Comparison of ENCODE assay signal across 1 cellular context in genomic region chrX:136183175-136183574, GRCh38.
A peak's percentile ranks its signal among the peaks of the same experiment; 100 is the strongest.
TF ChIP-seq lines count a peak whose summit lies in the region.

No MANE protein-coding gene starts in this region.

TF ChIP-seq in HEK293, 187 proteins besides CTCF, POLR2A, EP300 and RAD21 (continued from another document):
- TF ChIP-seq ZBTB44 (tag by site-specific recombination; IDR thresholded peaks at IDR 0.05) = peak; percentile 47; the same call in 1 of the 2 replicates
- TF ChIP-seq ZNF341 (tag by site-specific recombination; IDR thresholded peaks at IDR 0.05; ENCODE audit: low read depth) = no peak
- no peak for TF ChIP-seq ZFP41 (tag by site-specific recombination; IDR thresholded peaks at IDR 0.05; ENCODE audit: borderline replicate concordance)
- TF ChIP-seq ZNF433 (tag by site-specific recombination; IDR thresholded peaks at IDR 0.05; ENCODE audit: low read depth) = no peak
- TF ChIP-seq ZNF48 (tag by site-specific recombination; IDR thresholded peaks at IDR 0.05) = no peak
- TF ChIP-seq ZNF354C (tag by site-specific recombination; IDR thresholded peaks at IDR 0.05; ENCODE audit: borderline replicate concordance, low read depth) = no peak
- TF ChIP-seq ZNF843 (tag by site-specific recombination; IDR thresholded peaks at IDR 0.05) = no peak
- TF ChIP-seq PRDM10 (tag by site-specific recombination; IDR thresholded peaks at IDR 0.05) = peak; percentile 76
- TF ChIP-seq ZNF112 (tag by site-specific recombination; IDR thresholded peaks at IDR 0.05) = no peak
- no peak for TF ChIP-seq SALL2 (tag by site-specific recombination; IDR thresholded peaks at IDR 0.05; ENCODE audit: borderline replicate concordance)
- TF ChIP-seq TCF7L2 (IDR thresholded peaks at IDR 0.05; ENCODE audit: borderline replicate concordance, low read depth, low read length) = peak; percentile 84; the same call in 1 of the 2 replicates
- no peak for TF ChIP-seq YY2 (tag by site-specific recombination; IDR thresholded peaks at IDR 0.05)
- TF ChIP-seq ZNF26 (tag by site-specific recombination; IDR thresholded peaks at IDR 0.05) = no peak
- TF ChIP-seq GFI1B (tag by site-specific recombination; IDR thresholded peaks at IDR 0.05) = 0 out of 2 replicates have a peak, but pooled peaks have one; percentile 23
- peak; percentile 31; the same call in 1 of the 2 replicates for TF ChIP-seq OSR2 (tag by site-specific recombination; IDR thresholded peaks at IDR 0.05)
